ENCODE assay signal across 27 cellular contexts in genomic region chr3:67075295-67075694, GRCh38.
DNase-seq lines count a peak whose midpoint lies in the region; ATAC-seq and TF ChIP-seq lines count a peak whose summit lies in the region.
"Had no signal": no experiment of that assay in that cellular context is flagged by ENCODE, and none has a peak within 500 bp of the region (broad histone marks: within the 10 kb centered on the region; RNA-seq: fewer than 3 reads in every experiment).

No MANE protein-coding gene starts in this region.

- H3K27me3 ChIP-seq in SU-DHL-6 (ENCODE audit: low read length): no peaks in the 10 kb centered on the region
- no peaks in the 10 kb centered on the region for H3K27me3 ChIP-seq in effector memory CD4-positive, alpha-beta T cell (replicated peaks; ENCODE audit: control insufficient read depth, insufficient read depth, low read length, poor library complexity, severe bottlenecking)
- H3K27me3 ChIP-seq: testis, uterus had no signal

- peaks cover 61% of the 10 kb centered on the region for H3F3A ChIP-seq in SU-DHL-6 (ENCODE audit: insufficient read depth)

- H4K20me1 ChIP-seq in SU-DHL-6 (ENCODE audit: low read depth, low read length): no peaks in the 10 kb centered on the region

- H3K9me3 Mint-ChIP-seq in stimulated activated naive CD8-positive, alpha-beta T cell treated with anti-CD3 and anti-CD28 coated beads, Interleukin-15, amount 100 ng/mL, for 72 hours: peaks cover 14% of the 10 kb centered on the region in 2 donors

- H3K4me3 Mint-ChIP-seq in stimulated activated naive CD8-positive, alpha-beta T cell treated with anti-CD3 and anti-CD28 coated beads, Interleukin-15, amount 100 ng/mL, for 72 hours: no peak overlapping the region
- H3K4me3 Mint-ChIP-seq: activated CD4-positive, alpha-beta T cell treated with anti-CD3 and anti-CD28 coated beads, Interleukin-2, amount 10 ng/mL, durations not matched to agents 24 days and 14 days; T-helper 17 cell had no signal

- peak; percentile 75 for ATAC-seq in stimulated activated naive CD8-positive, alpha-beta T cell treated with anti-CD3 and anti-CD28 coated beads, Interleukin-15, amount 100 ng/mL, for 72 hours
- ATAC-seq in stimulated activated naive CD8-positive, alpha-beta T cell treated with anti-CD3 and anti-CD28 coated beads, Interleukin-15, Interleukin-2, amounts not matched to agents 100 U/mL and 50 U/mL, for 24 hours: no peak
- ATAC-seq in GM21723 (IDR thresholded peaks at IDR 0.05; ENCODE audit: unreplicated experiment): peak; percentile 64
- ATAC-seq: heart right ventricle, left colon, T-helper 17 cell had no signal

- H3K9me3 ChIP-seq in SU-DHL-6 (ENCODE audit: insufficient read depth, low read length): no peaks in the 10 kb centered on the region
- H3K9me3 ChIP-seq in effector memory CD4-positive, alpha-beta T cell (ENCODE audit: control insufficient read depth, low read length): no peaks in the 10 kb centered on the region
- H3K9me3 ChIP-seq: Caco-2, prostate gland, testis, uterus had no signal

- no peaks in the 10 kb centered on the region for H3K9me2 ChIP-seq in SU-DHL-6 (replicated peaks; ENCODE audit: insufficient read depth, low read length)

- H3K4me1 ChIP-seq in effector memory CD4-positive, alpha-beta T cell (ENCODE audit: control insufficient read depth, insufficient read depth, low read length, poor library complexity, severe bottlenecking): no peaks in the 10 kb centered on the region
- H3K4me1 ChIP-seq: Caco-2, heart right ventricle, prostate gland, testis, uterus had no signal

- H3K9ac ChIP-seq in SU-DHL-6 (ENCODE audit: low read length): peak overlapping the region; percentile 32

- H2AFZ ChIP-seq in SU-DHL-6 (ENCODE audit: low read depth, low read length, severe bottlenecking): peak overlapping the region; percentile 29

- H3K4me2 ChIP-seq in SU-DHL-6 (ENCODE audit: low read depth, low read length, poor library complexity, severe bottlenecking): peak overlapping the region; percentile 68

- H3K4me3 ChIP-seq in SU-DHL-6 (ENCODE audit: insufficient read depth, low read length, poor library complexity, severe bottlenecking): peak overlapping the region; percentile 14
- no peak overlapping the region for H3K4me3 ChIP-seq in effector memory CD4-positive, alpha-beta T cell (ENCODE audit: insufficient read depth, low read depth, low read length, poor library complexity, severe bottlenecking)
- H3K4me3 ChIP-seq: heart right ventricle, prostate gland, SK-N-MC, testis, uterus had no signal

- H3K27ac ChIP-seq in SU-DHL-6 (ENCODE audit: low read depth, low read length): peak overlapping the region; percentile 85
- H3K27ac ChIP-seq in effector memory CD4-positive, alpha-beta T cell (ENCODE audit: insufficient read depth, low read length, poor library complexity, severe bottlenecking): no peak overlapping the region
- H3K27ac ChIP-seq: heart right ventricle, prostate gland, SK-N-MC, testis, uterus had no signal

- no peaks in the 10 kb centered on the region for H3K79me2 ChIP-seq in SU-DHL-6 (ENCODE audit: insufficient read depth, low read length)

- DNase-seq in stimulated activated naive CD8-positive, alpha-beta T cell treated with anti-CD3 and anti-CD28 coated beads, Interleukin-15, amount 100 ng/mL, for 72 hours: peak in 1 of 2 donors; percentile 16
- DNase-seq in stimulated activated naive CD8-positive, alpha-beta T cell treated with anti-CD3 and anti-CD28 coated beads, Interleukin-15, Interleukin-2, amounts not matched to agents 100 U/mL and 50 U/mL, for 24 hours: no peak
- no peak for DNase-seq in effector memory CD4-positive, alpha-beta T cell
- no peak for DNase-seq in stimulated activated CD4-positive, alpha-beta T cell treated with anti-CD3 and anti-CD28 coated beads, Interleukin-4, amount 100 ng/mL, for 24 hours
- no peak for DNase-seq in NCI-H146 treated with DMSO at 0.1 percent for 48 hours (lab: John Stamatoyannopoulos, UW; ENCODE audit: unreplicated experiment)
- DNase-seq: activated CD4-positive, alpha-beta T cell treated with anti-CD3 and anti-CD28 coated beads, Interleukin-2, amount 10 ng/mL, durations not matched to agents 24 days and 14 days; activated effector memory CD4-positive, alpha-beta T cell treated with anti-CD3 and anti-CD28 coated beads, Interleukin-2, amount 50 U/mL, for 16 hours; amniotic stem cell; C1 segment of cervical spinal cord; Caco-2; DMS79 treated with DMSO at 0.1 percent for 48 hours; erythroblast; H7; heart right ventricle; IMR-90; left colon; NCI-H1092 treated with DMSO at 0.1 percent for 48 hours; NCI-H2029 treated with DMSO at 0.1 percent for 48 hours; NCI-H345; NCI-H82; T-helper 17 cell; testis; uterus had no signal

- H3K36me3 ChIP-seq in SU-DHL-6 (ENCODE audit: low read length): no peaks in the 10 kb centered on the region
- H3K36me3 ChIP-seq in effector memory CD4-positive, alpha-beta T cell (ENCODE audit: control insufficient read depth, insufficient read depth, low read length): no peaks in the 10 kb centered on the region
- H3K36me3 ChIP-seq: heart right ventricle, prostate gland, uterus had no signal

- no peaks in the 10 kb centered on the region for H3K27me3 Mint-ChIP-seq in stimulated activated naive CD8-positive, alpha-beta T cell treated with anti-CD3 and anti-CD28 coated beads, Interleukin-15, amount 100 ng/mL, for 72 hours
- H3K27me3 Mint-ChIP-seq: activated CD4-positive, alpha-beta T cell treated with anti-CD3 and anti-CD28 coated beads, Interleukin-2, amount 10 ng/mL, durations not matched to agents 24 days and 14 days; T-helper 17 cell had no signal

- peaks cover 32% of the 10 kb centered on the region for H3K4me1 Mint-ChIP-seq in stimulated activated naive CD8-positive, alpha-beta T cell treated with anti-CD3 and anti-CD28 coated beads, Interleukin-15, amount 100 ng/mL, for 72 hours
- H3K4me1 Mint-ChIP-seq: T-helper 17 cell had no signal

- no peak for TF ChIP-seq CTCF in SU-DHL-6 (IDR thresholded peaks at IDR 0.05; ENCODE audit: insufficient read depth, low read length, poor library complexity, severe bottlenecking)

- peak overlapping the region in 1 of 2 donors; percentile 16 for H3K27ac Mint-ChIP-seq in stimulated activated naive CD8-positive, alpha-beta T cell treated with anti-CD3 and anti-CD28 coated beads, Interleukin-15, amount 100 ng/mL, for 72 hours
- H3K27ac Mint-ChIP-seq: activated CD4-positive, alpha-beta T cell treated with anti-CD3 and anti-CD28 coated beads, Interleukin-2, amount 10 ng/mL, durations not matched to agents 24 days and 14 days; T-helper 17 cell had no signal
